8 cellular contexts compared by ENCODE assay signal in genomic region chr20:5168582-5169396, GRCh38. TPM values are rescaled to one million over a fixed set of nuclear protein-coding genes. Genes with fewer than 3 reads are reported as not detected.
A peak's percentile ranks its signal among the peaks of the same experiment; 100 is the strongest.
DNase-seq lines count a peak whose midpoint lies in the region; ATAC-seq and TF ChIP-seq lines count a peak whose summit lies in the region.

No MANE protein-coding gene starts in this region.

- H3K27me3 ChIP-seq in dorsolateral prefrontal cortex = no peaks in the 10 kb centered on the region

- peak overlapping the region; percentile 60 to 96 (median 92) for H3K27ac Mint-ChIP-seq in naive thymus-derived CD8-positive, alpha-beta T cell

- POLR2A ChIA-PET in naive thymus-derived CD8-positive, alpha-beta T cell (lab: Charles Lee) = interaction anchor here (1.1 to 1.5 kb wide), 2 partner anchors 40 to 42 kb away, joined by 4 to 9 read pairs; partner anchors contain the start of gene CDS2

- no peak for TF ChIP-seq CTCF in dorsolateral prefrontal cortex (IDR thresholded peaks at IDR 0.05 in 54 of 56, conservative IDR thresholded peaks at IDR 0.05 in 2 of 56; ENCODE audit: low read depth in 1 of 56, partially characterized antibody in 56 of 56)
- no peak for TF ChIP-seq CTCF in GM10266 (IDR thresholded peaks at IDR 0.05; ENCODE audit: control insufficient read depth, insufficient read depth, low read depth, missing control alignments)

- peaks cover 49 to 91% (median 79%) of the 10 kb centered on the region in 4 donors for H3K4me1 Mint-ChIP-seq in naive thymus-derived CD8-positive, alpha-beta T cell

- H3K4me3 ChIP-seq in dorsolateral prefrontal cortex = no peak overlapping the region

- peak; percentile 18 for DNase-seq in NCI-H748 (lab: John Stamatoyannopoulos, UW; ENCODE audit: unreplicated experiment)
- DNase-seq in NCI-H748 treated with DMSO at 0.1 percent for 48 hours (lab: John Stamatoyannopoulos, UW) = no peak
- peak; percentile 48 to 59 for DNase-seq in NCI-H526 (lab: John Stamatoyannopoulos, UW)
- peak in 1 of 10 donors; percentile 17 for DNase-seq in dorsolateral prefrontal cortex
- peak in 1 of 10 donors; percentile 12 for DNase-seq in naive thymus-derived CD8-positive, alpha-beta T cell
- no peak for DNase-seq in GM10266 (ENCODE audit: extremely low spot score)

- H3K27me3 Mint-ChIP-seq in naive thymus-derived CD8-positive, alpha-beta T cell = no peaks in the 10 kb centered on the region

- H3K9me3 Mint-ChIP-seq in naive thymus-derived CD8-positive, alpha-beta T cell = no peaks in the 10 kb centered on the region

- intact Hi-C loops in dorsolateral prefrontal cortex (cut with DNase I) = no loop called here

- peak; percentile 57 to 64 for ATAC-seq in naive thymus-derived CD8-positive, alpha-beta T cell
- no peak for ATAC-seq in HG02884 (IDR thresholded peaks at IDR 0.05; ENCODE audit: unreplicated experiment)
- ATAC-seq in GM21529 (IDR thresholded peaks at IDR 0.05; ENCODE audit: unreplicated experiment) = no peak

- peak overlapping the region in 47 of 59 donors; percentile 0 to 91 (median 45) for H3K27ac ChIP-seq in dorsolateral prefrontal cortex

- peak overlapping the region; percentile 13 to 83 (median 70) for H3K4me3 Mint-ChIP-seq in naive thymus-derived CD8-positive, alpha-beta T cell

- H3K36me3 Mint-ChIP-seq in naive thymus-derived CD8-positive, alpha-beta T cell = peaks cover 0 to 10% (median 0%) of the 10 kb centered on the region in 3 donors

RNA-seq across cellular contexts. Expression of gene CDS2, which starts 42.0 kb away (rescaled TPM):
- total RNA-seq in dorsolateral prefrontal cortex = 100 to 1,000 TPM; 103 to 195 (median 145) TPM
- total RNA-seq in naive thymus-derived CD8-positive, alpha-beta T cell = 10 to 100 TPM; 56.8 to 60.7 TPM
- polyA plus RNA-seq in naive thymus-derived CD8-positive, alpha-beta T cell = 10 to 100 TPM; 32.3 to 47.3 (median 39.7) TPM

RNA-seq across cellular contexts. Expression of gene PCNA, which starts 49.0 kb away (rescaled TPM):
- total RNA-seq in dorsolateral prefrontal cortex = 10 to 100 TPM; 16.5 to 38.8 (median 26.1) TPM
- total RNA-seq in naive thymus-derived CD8-positive, alpha-beta T cell = 10 to 100 TPM; 39.4 to 44.3 TPM
- polyA plus RNA-seq in naive thymus-derived CD8-positive, alpha-beta T cell = 10 to 100 TPM; 41.8 to 57.1 (median 44.6) TPM

RNA-seq across cellular contexts. Expression of gene TMEM230, which starts 55.9 kb away (rescaled TPM):
- 100 to 1,000 TPM in 4 of 120 experiments, 10 to 100 TPM in 116; 56.1 to 113 (median 78.5) TPM for total RNA-seq in dorsolateral prefrontal cortex
- total RNA-seq in naive thymus-derived CD8-positive, alpha-beta T cell = 10 to 100 TPM; 67.2 to 69.6 TPM
- 100 to 1,000 TPM; 186 to 278 (median 253) TPM for polyA plus RNA-seq in naive thymus-derived CD8-positive, alpha-beta T cell

Comparison
In these comparisons a context has a peak if more than half of its experiments do, and no peak if none do; other contexts are left out.
1. DNase-seq: peak in NCI-H748 (single experiment) and NCI-H526 (2 of 2); none in NCI-H748 treated with DMSO at 0.1 percent for 48 hours (single experiment) and GM10266 (single experiment).
2. ATAC-seq: peak in naive thymus-derived CD8-positive, alpha-beta T cell (2 of 2); none in HG02884 (single experiment) and GM21529 (single experiment).